8 cellular contexts compared by ENCODE assay signal in the genomic region with DNA sequence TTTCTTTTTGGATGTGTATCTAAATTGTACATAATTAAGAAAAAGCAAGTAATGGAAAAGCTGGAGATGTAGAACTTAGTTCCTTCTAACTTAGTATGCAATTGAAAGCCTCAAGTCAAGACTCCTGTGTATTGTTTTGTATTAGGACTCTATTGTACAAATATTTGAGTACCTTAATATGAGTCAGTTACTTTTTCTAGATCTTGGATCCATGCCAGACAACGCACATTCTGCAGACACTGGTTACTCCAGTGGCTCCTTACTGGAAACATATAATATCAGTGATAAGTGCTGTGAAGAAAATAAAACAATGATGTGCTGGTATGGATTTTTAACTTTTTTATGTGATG. TPM values are rescaled to one million over a fixed set of nuclear protein-coding genes. Genes with fewer than 3 reads are reported as not detected.
A peak's percentile ranks its signal among the peaks of the same experiment; 100 is the strongest.
DNase-seq lines count a peak whose midpoint lies in the region; ATAC-seq and TF ChIP-seq lines count a peak whose summit lies in the region.

No MANE protein-coding gene starts in this region.

- peaks cover 65% of the 10 kb centered on the region for H3F3A ChIP-seq in GM23248 (ENCODE audit: insufficient read depth)
- H3F3A ChIP-seq in PC-9 (ENCODE audit: insufficient read depth, low read depth) = peaks cover 9% of the 10 kb centered on the region; the same call in 1 of the 2 replicates

- H3K36me3 ChIP-seq in GM23248 (ENCODE audit: low read depth) (0 out of 2 replicates have a peak, but pooled peaks cover 7% of the 10 kb centered on the region), PC-9 (ENCODE audit: low read depth) (no peaks in the 10 kb centered on the region), mesodermal cell (ENCODE audit: control insufficient read depth, insufficient read depth, low read length) (no peaks in the 10 kb centered on the region)

- BruUV-seq in PC-9 (replicated peaks; lab: Mats Ljungman, UMichigan) = no TSS peak

- no peaks in the 10 kb centered on the region for H3K27me3 ChIP-seq in GM23248 (replicated peaks; ENCODE audit: insufficient read depth)
- H3K27me3 ChIP-seq in PC-9 (ENCODE audit: insufficient read depth, low read depth) = no peaks in the 10 kb centered on the region

- TF ChIP-seq CTCF in PC-9 (conservative IDR thresholded peaks at IDR 0.05) = no peak

- H2AFZ ChIP-seq in GM23248 (no peak overlapping the region), PC-9 (no peak overlapping the region)

- CTCF ChIA-PET in PC-9 (lab: Charles Lee) = no interaction called here

- H3K9me3 ChIP-seq in GM23248 (ENCODE audit: low read depth) (no peaks in the 10 kb centered on the region), PC-9 (ENCODE audit: insufficient read depth, low read depth) (no peaks in the 10 kb centered on the region), mesodermal cell (ENCODE audit: control insufficient read depth, low read length) (no peaks in the 10 kb centered on the region)

- POLR2A ChIA-PET in PC-9 (lab: Charles Lee; ENCODE audit: unreplicated experiment) = no interaction called here

- peak overlapping the region; percentile 93 for H3K27ac ChIP-seq in GM23248
- 0 out of 2 replicates have a peak overlapping the region, but pooled peaks have one; percentile 1 for H3K27ac ChIP-seq in PC-9
- H3K27ac ChIP-seq in caudate nucleus (ENCODE audit: low read depth, low read length) = peak overlapping the region; percentile 95
- H3K27ac ChIP-seq in mesodermal cell (ENCODE audit: low read depth, low read length, severe bottlenecking) = peak overlapping the region; percentile 87

- H4K20me1 ChIP-seq in GM23248 (ENCODE audit: insufficient read depth) (no peaks in the 10 kb centered on the region), PC-9 (ENCODE audit: insufficient read depth) (peaks cover 4% of the 10 kb centered on the region)

- peak overlapping the region; percentile 99 for H3K9ac ChIP-seq in GM23248

- no peaks in the 10 kb centered on the region for H3K9me2 ChIP-seq in GM23248 (ENCODE audit: insufficient read depth)
- H3K9me2 ChIP-seq in PC-9 (ENCODE audit: insufficient read depth) = no peaks in the 10 kb centered on the region

- H3K4me1 ChIP-seq in GM23248 (ENCODE audit: insufficient read depth) (peaks cover 31% of the 10 kb centered on the region), PC-9 (replicated peaks; ENCODE audit: insufficient read depth) (peaks cover 13% of the 10 kb centered on the region), mesodermal cell (ENCODE audit: control insufficient read depth, insufficient read depth, low read length, poor library complexity, severe bottlenecking) (peaks cover 3% of the 10 kb centered on the region)

- WGBS in GM23248 (ENCODE audit: low coverage in 1 of 2, low lambda C conversion rate in 2 of 2, missing lambda C conversion rate in 2 of 2), 2 experiments = 0 to 3% methylated on average over 1 of the region's 1 CpG
- 86% methylated on average over 1 of the region's 1 CpG; no CpG with 5 or more reads in 1 of the 2 experiments for WGBS in mesodermal cell (ENCODE audit: insufficient coverage in 2 of 2), 2 experiments

- H3K79me2 ChIP-seq in GM23248 (ENCODE audit: insufficient read depth) = peaks cover 61% of the 10 kb centered on the region
- H3K79me2 ChIP-seq in PC-9 (ENCODE audit: low read depth) = peaks cover 32% of the 10 kb centered on the region

- peak overlapping the region; percentile 93 for H3K4me2 ChIP-seq in GM23248 (ENCODE audit: unreplicated experiment)
- H3K4me2 ChIP-seq in PC-9 = peak overlapping the region; percentile 78

- in situ Hi-C loops in GM23248 (cut with MboI) = loop anchor here (25.0 kb wide), 2 partner anchors 346 to 404 kb away; a partner anchor contains a TSS
- in situ Hi-C loops in KBM-7 (cut with MboI; ENCODE audit: low pct_unique_long_range_greater_than_20kb, low sequenced_read_pairs) = loop anchor here (25.0 kb wide), 1 partner anchor 321 kb away; no protein-coding TSS in a partner anchor

- intact Hi-C loops in PC-9 (cut with micrococcal nuclease; ENCODE audit: unreplicated experiment) = loop anchor here (1.0 to 10.0 kb wide), 4 partner anchors 45 to 244 kb away; no protein-coding TSS in a partner anchor

- no peak for ATAC-seq in GM18502 (IDR thresholded peaks at IDR 0.05; ENCODE audit: poor library complexity, unreplicated experiment)

- H3K4me3 ChIP-seq in GM23248 (peak overlapping the region; percentile 91), PC-9 (peak overlapping the region; percentile 68), mesodermal cell (ENCODE audit: extremely low read depth, insufficient read depth, low read length, poor library complexity, severe bottlenecking) (peak overlapping the region; percentile 77)

- peak; percentile 43 for DNase-seq in AG08396 (ENCODE audit: low spot score)
- peak; percentile 80 for DNase-seq in GM23248
- peak; percentile 10 to 71 for DNase-seq in PC-9
- DNase-seq in caudate nucleus (lab: John Stamatoyannopoulos, UW) = peak in 2 of 61 donors; percentile 11
- no peak for DNase-seq in epidermal melanocyte (ENCODE audit: insufficient read length, low spot score)
- no peak for DNase-seq in KBM-7

RNA-seq across cellular contexts. Expression of a gene that starts 1.5 kb away (rescaled TPM):
- 82.6 and 85.4 TPM in 2 replicates for total RNA-seq in GM23248 (2014; rRNA removed; shearing (Covaris generic))
- polyA plus RNA-seq in GM23248 (2016; fragmentation: Nextera tagmentation; extraction: Ambion mirVana) = 46.4 and 48.0 TPM in 2 replicates
- 27.7 and 43.7 TPM in 2 replicates for total RNA-seq in PC-9 (2021)
- polyA plus RNA-seq in mesodermal cell (2013, experiment 1 of 2) = 53.7 TPM
- polyA plus RNA-seq in mesodermal cell (2013, experiment 2 of 2) = 54.0 TPM

Comparison
In these comparisons a context has a peak if more than half of its experiments do, and no peak if none do; other contexts are left out.
1. DNase-seq: peak in AG08396 (single experiment), GM23248 (single experiment) and PC-9 (2 of 2); none in epidermal melanocyte (single experiment) and KBM-7 (single experiment).
2. H3K27ac ChIP-seq: peak in every context shown above with its lines; median percentile 95 in caudate nucleus; 93 in GM23248; 87 in mesodermal cell; 1 in PC-9.
3. Peak in every context shown above with its lines, with median percentiles within 50 percentile points of each other: H3K4me3 ChIP-seq.